Comparison of ENCODE assay signal across 8 cellular contexts in genomic region chr5:65926893-65927292, GRCh38. TPM values are rescaled to one million over a fixed set of nuclear protein-coding genes. Genes with fewer than 3 reads are reported as not detected.
DNase-seq lines count a peak whose midpoint lies in the region; ATAC-seq and TF ChIP-seq lines count a peak whose summit lies in the region.

No MANE protein-coding gene starts in this region.

- H3K27ac ChIP-seq in subcutaneous abdominal adipose tissue (ENCODE audit: low read depth, low read length), result peak overlapping the region; percentile 96

- H3K27me3 ChIP-seq in adipocyte (replicated peaks; ENCODE audit: control insufficient read depth, insufficient read depth, low read length) (no peaks in the 10 kb centered on the region), kidney epithelial cell (ENCODE audit: control insufficient read depth, insufficient read depth, low read length) (no peaks in the 10 kb centered on the region), subcutaneous abdominal adipose tissue (ENCODE audit: control insufficient read depth in 5 of 5, insufficient read depth in 4 of 5, low read length in 5 of 5) (no peaks in the 10 kb centered on the region)

- H3K4me1 ChIP-seq in adipocyte (ENCODE audit: control insufficient read depth, insufficient read depth, low read length), result peaks cover 22% of the 10 kb centered on the region
- H3K4me1 ChIP-seq in subcutaneous abdominal adipose tissue (ENCODE audit: control insufficient read depth in 5 of 5, insufficient read depth in 5 of 5, low read length in 5 of 5), result peaks cover 0 to 33% (median 29%) of the 10 kb centered on the region in 5 donors

- H3K9ac ChIP-seq in adipocyte (ENCODE audit: low read length), result peak overlapping the region; percentile 99
- H3K9ac ChIP-seq in subcutaneous abdominal adipose tissue (ENCODE audit: low read length in 5 of 5), result peak overlapping the region; percentile 84 to 99 (median 94)

- ATAC-seq in GM19467 (IDR thresholded peaks at IDR 0.05; ENCODE audit: unreplicated experiment) (no peak), HG03520 (IDR thresholded peaks at IDR 0.05; ENCODE audit: unreplicated experiment) (no peak)

- TF ChIP-seq CTCF in kidney epithelial cell (IDR thresholded peaks at IDR 0.05; ENCODE audit: insufficient read depth, low read length, poor library complexity, severe bottlenecking), result no peak

- DNase-seq in CD1c-positive myeloid dendritic cell (ENCODE audit: extremely low spot score) (peak; percentile 34), adipocyte (ENCODE audit: low read depth) (peak; percentile 58), kidney epithelial cell (ENCODE audit: low read depth) (no peak), NCI-H2107 treated with DMSO at 0.1 percent for 48 hours (lab: John Stamatoyannopoulos, UW; ENCODE audit: unreplicated experiment) (no peak)
- no peak for DNase-seq in Jurkat, Clone E6-1 (ENCODE audit: low read depth, low spot score)

- H3K9me3 ChIP-seq in adipocyte (ENCODE audit: control insufficient read depth, low read length), result no peaks in the 10 kb centered on the region
- no peaks in the 10 kb centered on the region for H3K9me3 ChIP-seq in subcutaneous abdominal adipose tissue (ENCODE audit: control insufficient read depth in 5 of 5, low read length in 5 of 5)

- peak overlapping the region; percentile 86 for H3K4me3 ChIP-seq in Jurkat, Clone E6-1 (ENCODE audit: low read length)
- H3K4me3 ChIP-seq in adipocyte (ENCODE audit: low read length) (peak overlapping the region; percentile 98), kidney epithelial cell (ENCODE audit: low read depth, low read length) (peak overlapping the region; percentile 99), subcutaneous abdominal adipose tissue (ENCODE audit: low read depth in 1 of 5, low read length in 5 of 5) (peak overlapping the region; percentile 80 to 95 (median 84))

- peaks cover 3% of the 10 kb centered on the region for H3K36me3 ChIP-seq in adipocyte (ENCODE audit: control insufficient read depth, insufficient read depth, low read length, severe bottlenecking)
- H3K36me3 ChIP-seq in kidney epithelial cell (ENCODE audit: control insufficient read depth, insufficient read depth, low read length), result no peaks in the 10 kb centered on the region
- no peaks in the 10 kb centered on the region for H3K36me3 ChIP-seq in subcutaneous abdominal adipose tissue (ENCODE audit: control insufficient read depth in 5 of 5, insufficient read depth in 5 of 5, low read length in 5 of 5)

RNA-seq across cellular contexts. Expression of gene ERBIN, which starts 0.5 kb away (rescaled TPM):
- 26.1 TPM for polyA plus RNA-seq in Jurkat, Clone E6-1 (2012; ENCODE audit: insufficient read depth, insufficient read length)
- total RNA-seq in kidney epithelial cell, result 58.1 and 66.6 TPM in 2 replicates

Comparison
In these comparisons a context has a peak if more than half of its experiments do, and no peak if none do; other contexts are left out.
1. DNase-seq: peak in CD1c-positive myeloid dendritic cell (single experiment) and adipocyte (single experiment); none in Jurkat, Clone E6-1 (single experiment), kidney epithelial cell (single experiment) and NCI-H2107 treated with DMSO at 0.1 percent for 48 hours (single experiment).
2. Peak in every context shown above with its lines, with median percentiles within 50 percentile points of each other: H3K4me3 ChIP-seq.